11 cellular contexts compared by ENCODE assay signal in genomic region chr15:74400313-74400850, GRCh38. TPM values are rescaled to one million over a fixed set of nuclear protein-coding genes. Genes with fewer than 3 reads are reported as not detected.
DNase-seq lines count a peak whose midpoint lies in the region; ATAC-seq, FAIRE-seq and TF ChIP-seq lines count a peak whose summit lies in the region.
"Had no signal": no experiment of that assay in that cellular context is flagged by ENCODE, and none has a peak within 500 bp of the region (broad histone marks: within the 10 kb centered on the region; RNA-seq: fewer than 3 reads in every experiment).

No MANE protein-coding gene starts in this region.

- intact Hi-C loops in mammary epithelial cell (cut with micrococcal nuclease): no loop called here
- intact Hi-C loops in breast epithelium (cut with DNase I; ENCODE audit: low total_unique reads): no loop called here

- H3K9me3 Mint-ChIP-seq in stimulated activated memory B cell treated with anti-CD40 and anti-IgM and Interleukin-4, amounts not matched to agents 10 μg/mL and 1 μg/mL and 100 μg/mL, for 72 hours: no peaks in the 10 kb centered on the region

- BruUV-seq in mammary epithelial cell (replicated peaks; lab: Mats Ljungman, UMichigan): no TSS peak

- no peak for FAIRE-seq in bronchial epithelial cell (lab: Jason Lieb, UNC)

- H3K27ac ChIP-seq in mammary epithelial cell (ENCODE audit: insufficient read depth, low read depth, low read length) (peak overlapping the region; percentile 26), breast epithelium (no peak overlapping the region), Peyer's patch (peak overlapping the region; percentile 31 to 83 (median 53))
- H3K27ac ChIP-seq: body of pancreas, ovary had no signal

- DNase-seq in mammary epithelial cell: no peak
- DNase-seq in breast epithelium (ENCODE audit: low spot score in 2 of 2): no peak
- DNase-seq in Peyer's patch: no peak
- DNase-seq in bronchial epithelial cell (ENCODE audit: low read depth): peak; percentile 59
- no peak for DNase-seq in NOMO-1 treated with dmso at 0.1 percent for 144 hours (lab: John Stamatoyannopoulos, UW; ENCODE audit: unreplicated experiment)
- DNase-seq in NCI-H524 treated with DMSO at 0.1 percent for 48 hours (lab: John Stamatoyannopoulos, UW): no peak
- DNase-seq: body of pancreas, islet precursor cell, ovary had no signal

- no peaks in the 10 kb centered on the region for H3K9me3 ChIP-seq in mammary epithelial cell (replicated peaks; ENCODE audit: insufficient read depth, low read length)
- H3K9me3 ChIP-seq in breast epithelium: no peaks in the 10 kb centered on the region
- H3K9me3 ChIP-seq in Peyer's patch: no peaks in the 10 kb centered on the region
- H3K9me3 ChIP-seq: body of pancreas, ovary had no signal

- no peak for ATAC-seq in stimulated activated memory B cell treated with anti-CD40 and anti-IgM and Interleukin-4, amounts not matched to agents 10 μg/mL and 1 μg/mL and 100 μg/mL, for 72 hours
- ATAC-seq in GM18502 (IDR thresholded peaks at IDR 0.05; ENCODE audit: poor library complexity, unreplicated experiment): no peak
- ATAC-seq: body of pancreas had no signal

- H3K36me3 ChIP-seq in mammary epithelial cell (ENCODE audit: insufficient read depth, low read length) (no peaks in the 10 kb centered on the region), breast epithelium (no peaks in the 10 kb centered on the region), Peyer's patch (no peaks in the 10 kb centered on the region), bronchial epithelial cell (ENCODE audit: control insufficient read depth, insufficient read depth, low read length) (no peaks in the 10 kb centered on the region)
- H3K36me3 ChIP-seq: ovary had no signal

- no peaks in the 10 kb centered on the region for H3K27me3 Mint-ChIP-seq in stimulated activated memory B cell treated with anti-CD40 and anti-IgM and Interleukin-4, amounts not matched to agents 10 μg/mL and 1 μg/mL and 100 μg/mL, for 72 hours

- peaks cover 61% of the 10 kb centered on the region for H3K4me1 ChIP-seq in mammary epithelial cell (ENCODE audit: insufficient read depth, low read length)
- no peaks in the 10 kb centered on the region for H3K4me1 ChIP-seq in breast epithelium
- H3K4me1 ChIP-seq in Peyer's patch: peaks cover 0 to 61% (median 42%) of the 10 kb centered on the region in 4 donors
- H3K4me1 ChIP-seq: body of pancreas had no signal

- H3K4me2 ChIP-seq in mammary epithelial cell (ENCODE audit: insufficient read depth, low read depth, low read length): no peak overlapping the region

- peak overlapping the region; percentile 94 for H3K27ac Mint-ChIP-seq in stimulated activated memory B cell treated with anti-CD40 and anti-IgM and Interleukin-4, amounts not matched to agents 10 μg/mL and 1 μg/mL and 100 μg/mL, for 72 hours

- H3K79me2 ChIP-seq in mammary epithelial cell (ENCODE audit: insufficient read depth, low read length): no peaks in the 10 kb centered on the region

- TF ChIP-seq CTCF in mammary epithelial cell (conservative IDR thresholded peaks at IDR 0.05 in 1 of 2, IDR thresholded peaks at IDR 0.05 in 1 of 2; ENCODE audit: extremely low read depth in 1 of 2, insufficient read depth in 1 of 2, low read depth in 1 of 2, low read length in 2 of 2) (no peak), breast epithelium (IDR thresholded peaks at IDR 0.05) (no peak), Peyer's patch (IDR thresholded peaks at IDR 0.05) (no peak), bronchial epithelial cell (IDR thresholded peaks at IDR 0.05; ENCODE audit: insufficient read depth, low read length, severe bottlenecking) (no peak)

- H2AFZ ChIP-seq in mammary epithelial cell (ENCODE audit: low read depth, low read length): no peak overlapping the region

- CTCF ChIA-PET in mammary epithelial cell (lab: Charles Lee; ENCODE audit: low non-redundant PET): no interaction called here

- H3K4me3 ChIP-seq in mammary epithelial cell (replicated peaks in 1 of 3; ENCODE audit: insufficient read depth in 1 of 3, low read depth in 2 of 3, low read length in 3 of 3): no peak overlapping the region
- H3K4me3 ChIP-seq in breast epithelium: no peak overlapping the region
- no peak overlapping the region for H3K4me3 ChIP-seq in Peyer's patch
- no peak overlapping the region for H3K4me3 ChIP-seq in bronchial epithelial cell (ENCODE audit: low read depth, low read length)
- H3K4me3 ChIP-seq: body of pancreas, ovary had no signal

- no peak overlapping the region for H3K9ac ChIP-seq in mammary epithelial cell (ENCODE audit: insufficient read depth, low read length)

- peaks cover 86% of the 10 kb centered on the region for H3K4me1 Mint-ChIP-seq in stimulated activated memory B cell treated with anti-CD40 and anti-IgM and Interleukin-4, amounts not matched to agents 10 μg/mL and 1 μg/mL and 100 μg/mL, for 72 hours

- in situ Hi-C loops in mammary epithelial cell (cut with MboI; ENCODE audit: low sequenced_read_pairs in 2 of 2): no loop called here

- H3K27me3 ChIP-seq in mammary epithelial cell (ENCODE audit: insufficient read depth, low read length) (no peaks in the 10 kb centered on the region), breast epithelium (no peaks in the 10 kb centered on the region), Peyer's patch (no peaks in the 10 kb centered on the region), bronchial epithelial cell (ENCODE audit: control insufficient read depth, insufficient read depth, low read length) (no peaks in the 10 kb centered on the region)
- H3K27me3 ChIP-seq: body of pancreas, ovary had no signal

- peak overlapping the region; percentile 15 for H3K4me3 Mint-ChIP-seq in stimulated activated memory B cell treated with anti-CD40 and anti-IgM and Interleukin-4, amounts not matched to agents 10 μg/mL and 1 μg/mL and 100 μg/mL, for 72 hours

- no peaks in the 10 kb centered on the region for H3K36me3 Mint-ChIP-seq in stimulated activated memory B cell treated with anti-CD40 and anti-IgM and Interleukin-4, amounts not matched to agents 10 μg/mL and 1 μg/mL and 100 μg/mL, for 72 hours

- no peak for TF ChIP-seq POLR2A in breast epithelium (IDR thresholded peaks at IDR 0.05)
- TF ChIP-seq POLR2A in Peyer's patch (IDR thresholded peaks at IDR 0.05): no peak

- no peaks in the 10 kb centered on the region for H4K20me1 ChIP-seq in mammary epithelial cell (ENCODE audit: insufficient read depth, low read length)

- dilution Hi-C loops in mammary epithelial cell (cut with HindIII; ENCODE audit: low sequenced_read_pairs): no loop called here

- WGBS in mammary epithelial cell (ENCODE audit: low coverage, missing lambda C conversion rate): 84% methylated on average over 10 of the region's 10 CpGs

RNA-seq across cellular contexts. Expression of gene CYP11A1, which starts 32.9 kb away (rescaled TPM):
- total RNA-seq in mammary epithelial cell: 1 to 10 TPM in 1 of 2 donors, not detected in 1; 2.3 TPM
- not detected for polyA plus RNA-seq in mammary epithelial cell
- polyA minus RNA-seq in mammary epithelial cell: not detected
- total RNA-seq in breast epithelium: 1 to 10 TPM; 1.1 to 4.6 (median 1.3) TPM
- 1 to 10 TPM in 3 of 4 donors, under 1 TPM in 1; 0.88 to 6.6 (median 3.3) TPM for total RNA-seq in Peyer's patch
- not detected in 2 replicates for total RNA-seq in bronchial epithelial cell

RNA-seq across cellular contexts. Expression of gene SEMA7A, which starts 33.4 kb away (rescaled TPM):
- total RNA-seq in mammary epithelial cell (10 to 100 TPM in 1 of 2 donors, 1 to 10 TPM in 1; 4.2 to 17.5 TPM), breast epithelium (1 to 10 TPM in 1 of 3 donors, under 1 TPM in 2; 0.80 to 1.3 (median 0.88) TPM), Peyer's patch (10 to 100 TPM in 1 of 4 donors, 1 to 10 TPM in 3; 1.5 to 42.9 (median 1.6) TPM), bronchial epithelial cell (4.0 and 5.3 TPM in 2 replicates)
- 10.0 TPM for polyA plus RNA-seq in mammary epithelial cell
- polyA minus RNA-seq in mammary epithelial cell: 10.5 TPM

Comparison
In these comparisons a context has a peak if more than half of its experiments do, and no peak if none do; other contexts are left out.
1. H3K27ac ChIP-seq: peak in mammary epithelial cell (single experiment) and Peyer's patch (4 of 4); none in breast epithelium (0 of 2).